Comparison of ENCODE assay signal across 10 cellular contexts in genomic region chr2:37713258-37713700, GRCh38. TPM values are rescaled to one million over a fixed set of nuclear protein-coding genes. Genes with fewer than 3 reads are reported as not detected.
DNase-seq lines count a peak whose midpoint lies in the region; ATAC-seq and TF ChIP-seq lines count a peak whose summit lies in the region.
"Had no signal": no experiment of that assay in that cellular context is flagged by ENCODE, and none has a peak within 500 bp of the region (broad histone marks: within the 10 kb centered on the region; RNA-seq: fewer than 3 reads in every experiment).

No MANE protein-coding gene starts in this region.

- TF ChIP-seq POLR2A in body of pancreas (IDR thresholded peaks at IDR 0.05) = no peak

- no peaks in the 10 kb centered on the region for H3K27me3 ChIP-seq in body of pancreas

- 67 to 80% methylated on average over 3 of the region's 3 CpGs for WGBS in body of pancreas, 2 donors

- no peaks in the 10 kb centered on the region for H3K4me1 ChIP-seq in body of pancreas

- H3K27ac ChIP-seq in body of pancreas = no peak overlapping the region
- H3K27ac ChIP-seq: dorsolateral prefrontal cortex had no signal

- CTCF ChIA-PET in activated naive CD4-positive, alpha-beta T cell treated with anti-CD3 and anti-CD28 coated beads, Interleukin-2, amount 10 ng/mL, durations not matched to agents 7 days and 5 days (lab: Charles Lee) = no interaction called here
- CTCF ChIA-PET in activated naive CD4-positive, alpha-beta T cell treated with anti-CD3 and anti-CD28 coated beads for 36 hours (lab: Charles Lee) = no interaction called here

- H3K36me3 ChIP-seq in body of pancreas (replicated peaks in 1 of 2; ENCODE audit: insufficient read depth in 1 of 2, low read depth in 2 of 2) = no peaks in the 10 kb centered on the region

- peak; percentile 26 for DNase-seq in activated naive CD4-positive, alpha-beta T cell treated with anti-CD3 and anti-CD28 coated beads, Interleukin-2, amount 10 ng/mL, durations not matched to agents 7 days and 5 days
- no peak for DNase-seq in activated naive CD4-positive, alpha-beta T cell treated with anti-CD3 and anti-CD28 coated beads for 36 hours
- DNase-seq in RPMI7951 (ENCODE audit: low read depth) (peak; percentile 95), dedifferentiated amniotic fluid mesenchymal stem cell (ENCODE audit: extremely low spot score) (peak; percentile 98), stromal cell of bone marrow (ENCODE audit: low read depth) (peak; percentile 90), HUDEP-2 (lab: John Stamatoyannopoulos, UW; ENCODE audit: unreplicated experiment in 76 of 76) (no peak), body of pancreas (no peak)
- DNase-seq: dorsolateral prefrontal cortex had no signal

- ATAC-seq in GM19324 (IDR thresholded peaks at IDR 0.05; ENCODE audit: low FRiP score, unreplicated experiment) = no peak
- no peak for ATAC-seq in body of pancreas

- H3K9me3 Mint-ChIP-seq in activated naive CD4-positive, alpha-beta T cell treated with anti-CD3 and anti-CD28 coated beads, Interleukin-2, amount 10 ng/mL, durations not matched to agents 7 days and 5 days = peaks cover 17% of the 10 kb centered on the region
- H3K9me3 Mint-ChIP-seq in activated naive CD4-positive, alpha-beta T cell treated with anti-CD3 and anti-CD28 coated beads for 36 hours = peaks cover 5% of the 10 kb centered on the region

- intact Hi-C loops in activated naive CD4-positive, alpha-beta T cell treated with anti-CD3 and anti-CD28 coated beads for 36 hours (cut with micrococcal nuclease) = no loop called here
- intact Hi-C loops in body of pancreas (cut with DNase I) = no loop called here

- H3K36me3 Mint-ChIP-seq in activated naive CD4-positive, alpha-beta T cell treated with anti-CD3 and anti-CD28 coated beads, Interleukin-2, amount 10 ng/mL, durations not matched to agents 7 days and 5 days = peaks cover 11% of the 10 kb centered on the region
- H3K36me3 Mint-ChIP-seq in activated naive CD4-positive, alpha-beta T cell treated with anti-CD3 and anti-CD28 coated beads for 36 hours (ENCODE audit: low read depth) = no peaks in the 10 kb centered on the region

- no peak overlapping the region for H3K4me3 ChIP-seq in body of pancreas
- H3K4me3 ChIP-seq: dorsolateral prefrontal cortex had no signal

- peak overlapping the region; percentile 58 for H3K27ac Mint-ChIP-seq in activated naive CD4-positive, alpha-beta T cell treated with anti-CD3 and anti-CD28 coated beads, Interleukin-2, amount 10 ng/mL, durations not matched to agents 7 days and 5 days
- no peak overlapping the region for H3K27ac Mint-ChIP-seq in activated naive CD4-positive, alpha-beta T cell treated with anti-CD3 and anti-CD28 coated beads for 36 hours
- H3K27ac Mint-ChIP-seq: nephron had no signal

- no peak overlapping the region for H3K4me3 Mint-ChIP-seq in activated naive CD4-positive, alpha-beta T cell treated with anti-CD3 and anti-CD28 coated beads, Interleukin-2, amount 10 ng/mL, durations not matched to agents 7 days and 5 days
- no peak overlapping the region for H3K4me3 Mint-ChIP-seq in activated naive CD4-positive, alpha-beta T cell treated with anti-CD3 and anti-CD28 coated beads for 36 hours
- H3K4me3 Mint-ChIP-seq: nephron had no signal

- H3K4me1 Mint-ChIP-seq in activated naive CD4-positive, alpha-beta T cell treated with anti-CD3 and anti-CD28 coated beads, Interleukin-2, amount 10 ng/mL, durations not matched to agents 7 days and 5 days = peaks cover 46% of the 10 kb centered on the region
- peaks cover 22% of the 10 kb centered on the region for H3K4me1 Mint-ChIP-seq in activated naive CD4-positive, alpha-beta T cell treated with anti-CD3 and anti-CD28 coated beads for 36 hours (ENCODE audit: low read depth)

- H3K9me3 ChIP-seq in body of pancreas = no peaks in the 10 kb centered on the region

- no peak for TF ChIP-seq CTCF in body of pancreas (IDR thresholded peaks at IDR 0.05)

- no peaks in the 10 kb centered on the region for H3K27me3 Mint-ChIP-seq in activated naive CD4-positive, alpha-beta T cell treated with anti-CD3 and anti-CD28 coated beads, Interleukin-2, amount 10 ng/mL, durations not matched to agents 7 days and 5 days
- H3K27me3 Mint-ChIP-seq in activated naive CD4-positive, alpha-beta T cell treated with anti-CD3 and anti-CD28 coated beads for 36 hours (ENCODE audit: low read depth) = no peaks in the 10 kb centered on the region

RNA-seq across cellular contexts. Expression of gene CDC42EP3, which starts 41.8 kb away (rescaled TPM):
- 1 to 10 TPM; 8.5 to 9.4 TPM for total RNA-seq in activated naive CD4-positive, alpha-beta T cell treated with anti-CD3 and anti-CD28 coated beads for 36 hours
- 40.9 and 52.5 TPM in 2 replicates for total RNA-seq in RPMI7951 (2014; rRNA removed; shearing (Covaris generic))
- total RNA-seq in body of pancreas = 1 to 10 TPM; 5.3 to 7.8 TPM

Comparison
In these comparisons a context has a peak if more than half of its experiments do, and no peak if none do; other contexts are left out.
1. DNase-seq: peak in activated naive CD4-positive, alpha-beta T cell treated with anti-CD3 and anti-CD28 coated beads, Interleukin-2, amount 10 ng/mL, durations not matched to agents 7 days and 5 days (single experiment), RPMI7951 (single experiment), dedifferentiated amniotic fluid mesenchymal stem cell (single experiment) and stromal cell of bone marrow (single experiment); none in activated naive CD4-positive, alpha-beta T cell treated with anti-CD3 and anti-CD28 coated beads for 36 hours (single experiment), HUDEP-2 (0 of 76) and body of pancreas (0 of 4).